In genomic region chr6:28863607-28864320, GRCh38 we compare ENCODE assay signal across 1 cellular context.
TF ChIP-seq lines count a peak whose summit lies in the region.

No MANE protein-coding gene starts in this region.

TF ChIP-seq in K562, 482 proteins besides CTCF, POLR2A, EP300 and RAD21 (continued from another document and continues in another):
- TF ChIP-seq CSDE1 (IDR thresholded peaks at IDR 0.05) (peak in 1 of 2 experiments; percentile 90; a peak in 2 of 4 replicates), C11orf30 (IDR thresholded peaks at IDR 0.05; ENCODE audit: low read depth) (peak; percentile 86), ARID3A (IDR thresholded peaks at IDR 0.05; ENCODE audit: borderline replicate concordance, low read depth, low read length) (peak; percentile 79; the same call in 1 of the 2 replicates), HMGXB4 (CRISPR knock-in tag; IDR thresholded peaks at IDR 0.05) (peak; percentile 98), NUFIP1 (IDR thresholded peaks at IDR 0.05; ENCODE audit: partially characterized antibody) (peak; percentile 88), ATF4 (CRISPR knock-in tag; IDR thresholded peaks at IDR 0.05) (0 out of 2 replicates have a peak, but pooled peaks have one; percentile 3), ZNF253 (CRISPR knock-in tag; conservative IDR thresholded peaks at IDR 0.05) (no peak), CBX1 (IDR thresholded peaks at IDR 0.05; ENCODE audit: low read depth) (peak; percentile 20; the same call in 1 of the 2 replicates), ZNF316 (IDR thresholded peaks at IDR 0.05) (peak; percentile 91), STAT6 (CRISPR knock-in tag; IDR thresholded peaks at IDR 0.05) (no peak; the same call in 1 of the 2 replicates), ELF2 (CRISPR knock-in tag; IDR thresholded peaks at IDR 0.05) (0 out of 2 replicates have a peak, but pooled peaks have one; percentile 13), MNT (conservative IDR thresholded peaks at IDR 0.05) (peak; percentile 91 to 94), ZNF274 (IDR thresholded peaks at IDR 0.05; ENCODE audit: borderline replicate concordance, low read depth, low read length) (0 out of 2 replicates have a peak, but pooled peaks have one; percentile 35), CHCHD3 (CRISPR knock-in tag; IDR thresholded peaks at IDR 0.05) (no peak), MBD1 (CRISPR knock-in tag; IDR thresholded peaks at IDR 0.05) (no peak), KLF13 (tag; IDR thresholded peaks at IDR 0.05; ENCODE audit: borderline replicate concordance, low read depth) (peak; percentile 51; the same call in 1 of the 2 replicates), POLR2G (IDR thresholded peaks at IDR 0.05; ENCODE audit: low read depth, low read length) (peak; percentile 77), PYGO2 (tag; IDR thresholded peaks at IDR 0.05) (peak; percentile 76), NCOA6 (IDR thresholded peaks at IDR 0.05) (peak; percentile 64), ASH1L (IDR thresholded peaks at IDR 0.05; ENCODE audit: borderline replicate concordance, low read depth, partially characterized antibody) (peak; percentile 52), ZKSCAN1 (IDR thresholded peaks at IDR 0.05; ENCODE audit: low read depth, low read length) (peak; percentile 78; the same call in 1 of the 2 replicates), SIN3B (IDR thresholded peaks at IDR 0.05; ENCODE audit: low read depth) (peak; percentile 42; the same call in 1 of the 2 replicates), U2AF2 (optimal IDR thresholded peaks at IDR 0.05; ENCODE audit: low read depth, low read length) (no peak), MAFK (IDR thresholded peaks at IDR 0.05; ENCODE audit: low read length) (peak; percentile 69; the same call in 1 of the 2 replicates), TRIM24 (IDR thresholded peaks at IDR 0.05) (peak in 1 of 2 experiments; percentile 56; a peak in 1 of 4 replicates), CXXC5 (CRISPR knock-in tag; IDR thresholded peaks at IDR 0.05) (peak; percentile 85), FOXK1 (CRISPR knock-in tag; IDR thresholded peaks at IDR 0.05; ENCODE audit: borderline replicate concordance) (peak; percentile 93; the same call in 1 of the 2 replicates), ZBTB7A (IDR thresholded peaks at IDR 0.05; ENCODE audit: borderline replicate concordance, control insufficient read depth, low read depth, low read length) (peak; percentile 29; the same call in 1 of the 2 replicates), CREB1 (IDR thresholded peaks at IDR 0.05) (peak; percentile 33; the same call in 1 of the 2 replicates), CREB1 (CRISPR knock-in tag; IDR thresholded peaks at IDR 0.05) (peak; percentile 27; the same call in 1 of the 2 replicates), HNRNPLL (IDR thresholded peaks at IDR 0.05; ENCODE audit: low read depth, low read length, poor library complexity, severe bottlenecking) (peak; percentile 72), ZNF57 (CRISPR knock-in tag; IDR thresholded peaks at IDR 0.05) (0 out of 2 replicates have a peak, but pooled peaks have one; percentile 46), RB1 (IDR thresholded peaks at IDR 0.05; ENCODE audit: low read depth) (peak; percentile 99), SMARCE1 (IDR thresholded peaks at IDR 0.05) (0 out of 2 replicates have a peak, but pooled peaks have one; percentile 23), FOXA3 (CRISPR knock-in tag; conservative IDR thresholded peaks at IDR 0.05 in 1 of 2, IDR thresholded peaks at IDR 0.05 in 1 of 2) (peak in 1 of 2 experiments; percentile 78; a peak in 2 of 4 replicates), LCOR (CRISPR knock-in tag; IDR thresholded peaks at IDR 0.05) (peak; percentile 83), TBL1XR1 (IDR thresholded peaks at IDR 0.05; ENCODE audit: low read length in 2 of 2) (peak in 1 of 2 experiments; percentile 96; a peak in 2 of 4 replicates), SP1 (CRISPR knock-in tag; IDR thresholded peaks at IDR 0.05) (peak; percentile 81), HNRNPH1 (optimal IDR thresholded peaks at IDR 0.05; ENCODE audit: low read depth, low read length) (peak; percentile 41), SOX6 (IDR thresholded peaks at IDR 0.05) (peak; percentile 72; the same call in 1 of the 2 replicates), ZBTB8A (IDR thresholded peaks at IDR 0.05; ENCODE audit: partially characterized antibody) (peak; percentile 97), NCOR1 (IDR thresholded peaks at IDR 0.05) (peak; percentile 29)
- TF ChIP-seq, protein P1, sequence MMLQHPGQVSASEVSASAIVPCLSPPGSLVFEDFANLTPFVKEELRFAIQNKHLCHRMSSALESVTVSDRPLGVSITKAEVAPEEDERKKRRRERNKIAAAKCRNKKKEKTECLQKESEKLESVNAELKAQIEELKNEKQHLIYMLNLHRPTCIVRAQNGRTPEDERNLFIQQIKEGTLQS (IDR thresholded peaks at IDR 0.05): no peak
- TF ChIP-seq, protein P1 (CRISPR knock-in tag; conservative IDR thresholded peaks at IDR 0.05): peak; percentile 91
- TF ChIP-seq, protein P2, sequence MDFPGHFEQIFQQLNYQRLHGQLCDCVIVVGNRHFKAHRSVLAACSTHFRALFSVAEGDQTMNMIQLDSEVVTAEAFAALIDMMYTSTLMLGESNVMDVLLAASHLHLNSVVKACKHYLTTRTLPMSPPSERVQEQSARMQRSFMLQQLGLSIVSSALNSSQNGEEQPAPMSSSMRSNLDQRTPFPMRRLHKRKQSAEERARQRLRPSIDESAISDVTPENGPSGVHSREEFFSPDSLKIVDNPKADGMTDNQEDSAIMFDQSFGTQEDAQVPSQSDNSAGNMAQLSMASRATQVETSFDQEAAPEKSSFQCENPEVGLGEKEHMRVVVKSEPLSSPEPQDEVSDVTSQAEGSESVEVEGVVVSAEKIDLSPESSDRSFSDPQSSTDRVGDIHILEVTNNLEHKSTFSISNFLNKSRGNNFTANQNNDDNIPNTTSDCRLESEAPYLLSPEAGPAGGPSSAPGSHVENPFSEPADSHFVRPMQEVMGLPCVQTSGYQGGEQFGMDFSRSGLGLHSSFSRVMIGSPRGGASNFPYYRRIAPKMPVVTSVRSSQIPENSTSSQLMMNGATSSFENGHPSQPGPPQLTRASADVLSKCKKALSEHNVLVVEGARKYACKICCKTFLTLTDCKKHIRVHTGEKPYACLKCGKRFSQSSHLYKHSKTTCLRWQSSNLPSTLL (IDR thresholded peaks at IDR 0.05): peak; percentile 65
- TF ChIP-seq, protein P3, sequence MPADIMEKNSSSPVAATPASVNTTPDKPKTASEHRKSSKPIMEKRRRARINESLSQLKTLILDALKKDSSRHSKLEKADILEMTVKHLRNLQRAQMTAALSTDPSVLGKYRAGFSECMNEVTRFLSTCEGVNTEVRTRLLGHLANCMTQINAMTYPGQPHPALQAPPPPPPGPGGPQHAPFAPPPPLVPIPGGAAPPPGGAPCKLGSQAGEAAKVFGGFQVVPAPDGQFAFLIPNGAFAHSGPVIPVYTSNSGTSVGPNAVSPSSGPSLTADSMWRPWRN (IDR thresholded peaks at IDR 0.05; ENCODE audit: low read depth): no peak; the same call in 1 of the 2 replicates
- TF ChIP-seq, protein P4, sequence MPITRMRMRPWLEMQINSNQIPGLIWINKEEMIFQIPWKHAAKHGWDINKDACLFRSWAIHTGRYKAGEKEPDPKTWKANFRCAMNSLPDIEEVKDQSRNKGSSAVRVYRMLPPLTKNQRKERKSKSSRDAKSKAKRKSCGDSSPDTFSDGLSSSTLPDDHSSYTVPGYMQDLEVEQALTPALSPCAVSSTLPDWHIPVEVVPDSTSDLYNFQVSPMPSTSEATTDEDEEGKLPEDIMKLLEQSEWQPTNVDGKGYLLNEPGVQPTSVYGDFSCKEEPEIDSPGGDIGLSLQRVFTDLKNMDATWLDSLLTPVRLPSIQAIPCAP (CRISPR knock-in tag; IDR thresholded peaks at IDR 0.05; ENCODE audit: borderline replicate concordance): peak; percentile 70
- TF ChIP-seq, protein P5, sequence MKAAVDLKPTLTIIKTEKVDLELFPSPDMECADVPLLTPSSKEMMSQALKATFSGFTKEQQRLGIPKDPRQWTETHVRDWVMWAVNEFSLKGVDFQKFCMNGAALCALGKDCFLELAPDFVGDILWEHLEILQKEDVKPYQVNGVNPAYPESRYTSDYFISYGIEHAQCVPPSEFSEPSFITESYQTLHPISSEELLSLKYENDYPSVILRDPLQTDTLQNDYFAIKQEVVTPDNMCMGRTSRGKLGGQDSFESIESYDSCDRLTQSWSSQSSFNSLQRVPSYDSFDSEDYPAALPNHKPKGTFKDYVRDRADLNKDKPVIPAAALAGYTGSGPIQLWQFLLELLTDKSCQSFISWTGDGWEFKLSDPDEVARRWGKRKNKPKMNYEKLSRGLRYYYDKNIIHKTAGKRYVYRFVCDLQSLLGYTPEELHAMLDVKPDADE (conservative IDR thresholded peaks at IDR 0.05; ENCODE audit: control insufficient read depth, low read depth, low read length): peak; percentile 90
